ENCODE assay signal across 23 cellular contexts in the genomic region with DNA sequence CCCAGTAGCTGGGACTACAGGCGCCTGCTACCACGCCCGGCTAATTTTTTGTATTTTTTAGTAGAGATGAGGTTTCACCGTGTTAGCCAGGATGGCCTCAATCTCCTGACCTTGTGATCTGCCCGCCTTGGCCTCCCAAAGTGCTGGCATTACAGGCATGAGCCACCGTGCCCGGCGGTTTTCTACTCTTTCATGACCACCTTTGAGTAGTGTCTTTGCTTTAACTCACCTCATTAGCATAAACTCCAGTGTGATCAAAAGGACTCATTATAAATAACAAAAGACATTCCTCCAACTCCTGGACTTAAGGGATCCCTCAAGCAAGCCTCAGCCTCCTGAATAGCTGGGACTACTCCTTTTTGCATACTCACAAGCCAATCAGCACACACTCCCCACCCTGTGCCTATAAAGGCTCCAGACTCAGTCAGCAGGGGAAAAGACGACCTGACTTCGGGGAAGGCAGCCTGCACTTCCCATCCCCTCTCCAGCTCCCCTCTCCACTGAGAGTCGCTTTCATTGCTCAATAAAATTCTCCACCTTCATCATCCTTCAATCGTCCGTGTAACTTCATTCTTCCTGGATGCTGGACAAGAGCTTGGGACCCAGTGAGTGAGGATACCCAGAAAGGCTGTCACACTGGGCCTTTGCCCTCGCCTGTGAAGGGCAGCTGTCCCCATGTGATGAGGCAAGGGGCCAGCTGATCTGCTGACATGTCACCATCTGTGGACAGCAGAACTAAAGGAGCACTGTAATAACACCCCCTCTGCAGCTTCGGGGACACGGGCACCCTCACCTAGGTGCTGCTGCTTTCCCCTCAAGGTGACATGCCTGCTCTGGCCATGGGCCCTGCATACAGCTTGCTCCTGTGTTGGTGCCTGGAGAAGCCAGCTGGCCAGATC. TPM values are rescaled to one million over a fixed set of nuclear protein-coding genes. Genes with fewer than 3 reads are reported as not detected.
DNase-seq lines count a peak whose midpoint lies in the region; ATAC-seq and TF ChIP-seq lines count a peak whose summit lies in the region.
"Had no signal": no experiment of that assay in that cellular context is flagged by ENCODE, and none has a peak within 500 bp of the region (broad histone marks: within the 10 kb centered on the region; RNA-seq: fewer than 3 reads in every experiment).

No MANE protein-coding gene starts in this region.

- TF ChIP-seq CTCF in gastrocnemius medialis (IDR thresholded peaks at IDR 0.05 in 4 of 5, conservative IDR thresholded peaks at IDR 0.05 in 1 of 5) (no peak), left lung (IDR thresholded peaks at IDR 0.05) (no peak), BE2C (IDR thresholded peaks at IDR 0.05; ENCODE audit: low read depth, low read length) (no peak)

- intact Hi-C loops in Right ventricle myocardium inferior (cut with DNase I) (no loop called here), left cardiac atrium (cut with DNase I) (no loop called here), gastrocnemius medialis (cut with DNase I; ENCODE audit: low total_unique reads) (no loop called here), left lung (cut with DNase I) (no loop called here)

- H3K27me3 Mint-ChIP-seq in activated T-helper 17 cell treated with anti-CD3 and anti-CD28 coated beads, Interleukin-2, amount 50 U/mL, for 72 hours = no peaks in the 10 kb centered on the region

- H3K4me1 ChIP-seq in iPS-18a (ENCODE audit: control insufficient read depth, low read depth, low read length) = peaks cover 13% of the 10 kb centered on the region
- H3K4me1 ChIP-seq in gastrocnemius medialis = no peaks in the 10 kb centered on the region
- H3K4me1 ChIP-seq in left lung = peaks cover 0 to 10% of the 10 kb centered on the region in 2 donors
- no peaks in the 10 kb centered on the region for H3K4me1 ChIP-seq in BE2C
- H3K4me1 ChIP-seq: lower lobe of right lung, prostate gland, tibial nerve had no signal

- H3K4me3 Mint-ChIP-seq in activated T-helper 17 cell treated with anti-CD3 and anti-CD28 coated beads, Interleukin-2, amount 50 U/mL, for 72 hours = no peak overlapping the region
- H3K4me3 Mint-ChIP-seq: activated T-helper 1 cell treated with anti-CD3 and anti-CD28 coated beads, Interleukin-12 subunit alpha, Interleukin-12 subunit beta, Interleukin-2, Interleukin-4 antibody, amounts not matched to agents 30 ng/mL and 10 ng/mL and 1 ng/mL, durations not matched to agents 14 hours and 24 hours and 36 hours; dendritic cell treated with granulocyte-macrophage colony-stimulating factor and Interleukin-4, amounts not matched to agents 40 ng/mL and 50 ng/mL, for 4 days had no signal

- H3K4me1 Mint-ChIP-seq in activated T-helper 17 cell treated with anti-CD3 and anti-CD28 coated beads, Interleukin-2, amount 50 U/mL, for 72 hours = peaks cover 3% of the 10 kb centered on the region

- no peak overlapping the region for H3K9ac ChIP-seq in iPS-18a (ENCODE audit: low read length)

- peak overlapping the region; percentile 24 for H3K4me3 ChIP-seq in iPS-18a (ENCODE audit: low read length)
- H3K4me3 ChIP-seq in gastrocnemius medialis = no peak overlapping the region
- no peak overlapping the region for H3K4me3 ChIP-seq in left lung
- no peak overlapping the region for H3K4me3 ChIP-seq in BE2C (ENCODE audit: low read depth, low read length)
- H3K4me3 ChIP-seq: cardiac muscle cell, lower lobe of right lung, prostate gland, tibial nerve had no signal

- no peak for TF ChIP-seq POLR2A in gastrocnemius medialis (IDR thresholded peaks at IDR 0.05)

- no peak overlapping the region for H3K27ac ChIP-seq in iPS-18a (ENCODE audit: low read length)
- no peak overlapping the region for H3K27ac ChIP-seq in gastrocnemius medialis
- no peak overlapping the region for H3K27ac ChIP-seq in left lung
- H3K27ac ChIP-seq: cardiac muscle cell, lower lobe of right lung, prostate gland, tibial nerve, WERI-Rb-1 had no signal

- H3K9me3 Mint-ChIP-seq in activated T-helper 17 cell treated with anti-CD3 and anti-CD28 coated beads, Interleukin-2, amount 50 U/mL, for 72 hours = no peaks in the 10 kb centered on the region
- H3K9me3 Mint-ChIP-seq: activated naive CD4-positive, alpha-beta T cell treated with anti-CD3 and anti-CD28 coated beads, Interleukin-2, amount 50 U/mL, for 72 hours; activated T-helper 1 cell treated with anti-CD3 and anti-CD28 coated beads, Interleukin-12 subunit alpha, Interleukin-12 subunit beta, Interleukin-2, Interleukin-4 antibody, amounts not matched to agents 30 ng/mL and 10 ng/mL and 1 ng/mL, durations not matched to agents 14 hours and 24 hours and 36 hours; dendritic cell treated with granulocyte-macrophage colony-stimulating factor and Interleukin-4, amounts not matched to agents 40 ng/mL and 50 ng/mL, for 4 days had no signal

- ATAC-seq in Right ventricle myocardium inferior (peak; percentile 46), left cardiac atrium (no peak), gastrocnemius medialis (peak; percentile 49 to 72), left lung (no peak)
- no peak for ATAC-seq in activated T-helper 17 cell treated with anti-CD3 and anti-CD28 coated beads, Interleukin-2, amount 50 U/mL, for 72 hours (replicated peaks)
- no peak for ATAC-seq in activated CD4-positive, CD25-positive, alpha-beta regulatory T cell treated with anti-CD3 and anti-CD28 coated beads, Interleukin-2, amount 50 U/mL, for 24 hours
- ATAC-seq: activated naive CD4-positive, alpha-beta T cell treated with anti-CD3 and anti-CD28 coated beads, Interleukin-2, amount 50 U/mL, for 72 hours; lower lobe of right lung had no signal

- no peaks in the 10 kb centered on the region for H3K36me3 Mint-ChIP-seq in activated T-helper 17 cell treated with anti-CD3 and anti-CD28 coated beads, Interleukin-2, amount 50 U/mL, for 72 hours (ENCODE audit: low read depth)
- H3K36me3 Mint-ChIP-seq: activated naive CD4-positive, alpha-beta T cell treated with anti-CD3 and anti-CD28 coated beads, Interleukin-2, amount 50 U/mL, for 72 hours had no signal

- peak overlapping the region; percentile 12 for H3K27ac Mint-ChIP-seq in activated T-helper 17 cell treated with anti-CD3 and anti-CD28 coated beads, Interleukin-2, amount 50 U/mL, for 72 hours
- H3K27ac Mint-ChIP-seq: activated naive CD4-positive, alpha-beta T cell treated with anti-CD3 and anti-CD28 coated beads, Interleukin-2, amount 50 U/mL, for 72 hours; activated T-helper 1 cell treated with anti-CD3 and anti-CD28 coated beads, Interleukin-12 subunit alpha, Interleukin-12 subunit beta, Interleukin-2, Interleukin-4 antibody, amounts not matched to agents 30 ng/mL and 10 ng/mL and 1 ng/mL, durations not matched to agents 14 hours and 24 hours and 36 hours; dendritic cell treated with granulocyte-macrophage colony-stimulating factor and Interleukin-4, amounts not matched to agents 40 ng/mL and 50 ng/mL, for 4 days had no signal

- H3K9me3 ChIP-seq in iPS-18a (ENCODE audit: control insufficient read depth, low read depth, low read length) (no peaks in the 10 kb centered on the region), gastrocnemius medialis (no peaks in the 10 kb centered on the region), left lung (no peaks in the 10 kb centered on the region), BE2C (no peaks in the 10 kb centered on the region)
- H3K9me3 ChIP-seq: lower lobe of right lung, prostate gland, tibial nerve had no signal

- DNase-seq in Right ventricle myocardium inferior (ENCODE audit: missing footprints) = no peak
- DNase-seq in left cardiac atrium = no peak
- peak in 1 of 2 donors; percentile 35 for DNase-seq in gastrocnemius medialis
- no peak for DNase-seq in left lung
- no peak for DNase-seq in BE2C
- DNase-seq: activated CD4-positive, alpha-beta T cell treated with anti-CD3 and anti-CD28 coated beads, Interleukin-2, amount 50 U/mL, for 1 hour; DND-41; glutamatergic neuron; Karpas-422; lower lobe of right lung; MV-4-11; NCI-H2171 treated with DMSO at 0.1 percent for 48 hours; NCI-H524 treated with DMSO at 0.1 percent for 48 hours; WERI-Rb-1 had no signal

- in situ Hi-C loops in gastrocnemius medialis (cut with MboI; ENCODE audit: low sequenced_read_pairs in 4 of 4) = no loop called here

- H3K36me3 ChIP-seq in iPS-18a (ENCODE audit: control insufficient read depth, low read depth, low read length) = no peaks in the 10 kb centered on the region
- H3K36me3 ChIP-seq in gastrocnemius medialis = no peaks in the 10 kb centered on the region
- no peaks in the 10 kb centered on the region for H3K36me3 ChIP-seq in left lung
- no peaks in the 10 kb centered on the region for H3K36me3 ChIP-seq in BE2C
- H3K36me3 ChIP-seq: cardiac muscle cell, lower lobe of right lung, prostate gland, tibial nerve, WERI-Rb-1 had no signal

- H3K27me3 ChIP-seq in iPS-18a (ENCODE audit: control insufficient read depth, insufficient read depth, low read length) = no peaks in the 10 kb centered on the region
- no peaks in the 10 kb centered on the region for H3K27me3 ChIP-seq in gastrocnemius medialis
- H3K27me3 ChIP-seq in left lung = no peaks in the 10 kb centered on the region
- H3K27me3 ChIP-seq in BE2C = no peaks in the 10 kb centered on the region
- H3K27me3 ChIP-seq: cardiac muscle cell, tibial nerve had no signal

RNA-seq across cellular contexts. Expression of a gene that starts 35.0 kb away (rescaled TPM):
- 172 TPM for total RNA-seq in Right ventricle myocardium inferior
- 100 to 1,000 TPM; 163 to 219 TPM for total RNA-seq in left cardiac atrium
- 100 to 1,000 TPM; 365 to 426 TPM for total RNA-seq in activated T-helper 17 cell treated with anti-CD3 and anti-CD28 coated beads, Interleukin-2, amount 50 U/mL, for 72 hours
- 100 to 1,000 TPM; 247 to 430 (median 309) TPM for total RNA-seq in gastrocnemius medialis
- total RNA-seq in left lung = 100 to 1,000 TPM; 203 to 259 TPM
- polyA plus RNA-seq in BE2C (2012; ENCODE audit: insufficient read depth, insufficient read length, low read depth) = 286 TPM

RNA-seq across cellular contexts. Expression of a gene that starts 55.6 kb away (rescaled TPM):
- total RNA-seq in Right ventricle myocardium inferior (8.7 TPM), left cardiac atrium (10 to 100 TPM; 11.4 to 11.6 TPM), gastrocnemius medialis (10 to 100 TPM; 15.3 to 56.4 (median 23.3) TPM), left lung (10 to 100 TPM; 40.8 to 47.2 TPM)
- total RNA-seq in activated T-helper 17 cell treated with anti-CD3 and anti-CD28 coated beads, Interleukin-2, amount 50 U/mL, for 72 hours = 10 to 100 TPM; 12.7 to 20.2 TPM
- 23.1 TPM for polyA plus RNA-seq in BE2C (2012; ENCODE audit: insufficient read depth, insufficient read length, low read depth)

Comparison
In these comparisons a context has a peak if more than half of its experiments do, and no peak if none do; other contexts are left out.
1. ATAC-seq: peak in Right ventricle myocardium inferior (single experiment) and gastrocnemius medialis (2 of 2); none in left cardiac atrium (0 of 2), activated T-helper 17 cell treated with anti-CD3 and anti-CD28 coated beads, Interleukin-2, amount 50 U/mL, for 72 hours (single experiment), left lung (single experiment) and activated CD4-positive, CD25-positive, alpha-beta regulatory T cell treated with anti-CD3 and anti-CD28 coated beads, Interleukin-2, amount 50 U/mL, for 24 hours (0 of 2).